ENCODE assay signal across 1 cellular context in the genomic region with DNA sequence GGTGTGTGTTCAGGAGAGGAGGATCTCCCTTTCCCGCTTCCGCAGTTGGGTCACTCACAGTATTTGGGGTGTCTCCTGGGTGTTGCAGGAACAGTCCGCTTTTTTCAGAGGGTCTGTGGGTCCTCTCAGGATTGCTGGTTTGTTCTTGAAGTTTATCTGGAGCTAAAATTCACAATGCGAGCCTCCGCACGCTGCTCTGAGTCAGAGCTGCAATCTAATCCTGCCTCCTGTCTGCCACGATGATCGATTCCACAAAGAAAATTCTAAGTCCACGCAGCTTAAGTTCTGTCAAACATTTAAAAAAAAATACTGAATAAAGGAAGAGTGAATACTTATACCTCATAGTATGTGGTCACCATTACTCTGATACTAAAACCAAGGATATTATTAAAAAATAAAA.
TF ChIP-seq lines count a peak whose summit lies in the region.

No MANE protein-coding gene starts in this region.

TF ChIP-seq in K562, 482 proteins besides CTCF, POLR2A, EP300 and RAD21 (continued from another document):
- TF ChIP-seq, protein P1, sequence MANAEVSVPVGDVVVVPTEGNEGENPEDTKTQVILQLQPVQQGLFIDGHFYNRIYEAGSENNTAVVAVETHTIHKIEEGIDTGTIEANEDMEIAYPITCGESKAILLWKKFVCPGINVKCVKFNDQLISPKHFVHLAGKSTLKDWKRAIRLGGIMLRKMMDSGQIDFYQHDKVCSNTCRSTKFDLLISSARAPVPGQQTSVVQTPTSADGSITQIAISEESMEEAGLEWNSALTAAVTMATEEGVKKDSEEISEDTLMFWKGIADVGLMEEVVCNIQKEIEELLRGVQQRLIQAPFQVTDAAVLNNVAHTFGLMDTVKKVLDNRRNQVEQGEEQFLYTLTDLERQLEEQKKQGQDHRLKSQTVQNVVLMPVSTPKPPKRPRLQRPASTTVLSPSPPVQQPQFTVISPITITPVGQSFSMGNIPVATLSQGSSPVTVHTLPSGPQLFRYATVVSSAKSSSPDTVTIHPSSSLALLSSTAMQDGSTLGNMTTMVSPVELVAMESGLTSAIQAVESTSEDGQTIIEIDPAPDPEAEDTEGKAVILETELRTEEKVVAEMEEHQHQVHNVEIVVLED (CRISPR knock-in tag; IDR thresholded peaks at IDR 0.05) = no peak
- TF ChIP-seq NFE2 (IDR thresholded peaks at IDR 0.05; ENCODE audit: low read depth) (no peak), ZNF436 (CRISPR knock-in tag; IDR thresholded peaks at IDR 0.05) (no peak)
